ENCODE assay signal across 8 cellular contexts in the genomic region with DNA sequence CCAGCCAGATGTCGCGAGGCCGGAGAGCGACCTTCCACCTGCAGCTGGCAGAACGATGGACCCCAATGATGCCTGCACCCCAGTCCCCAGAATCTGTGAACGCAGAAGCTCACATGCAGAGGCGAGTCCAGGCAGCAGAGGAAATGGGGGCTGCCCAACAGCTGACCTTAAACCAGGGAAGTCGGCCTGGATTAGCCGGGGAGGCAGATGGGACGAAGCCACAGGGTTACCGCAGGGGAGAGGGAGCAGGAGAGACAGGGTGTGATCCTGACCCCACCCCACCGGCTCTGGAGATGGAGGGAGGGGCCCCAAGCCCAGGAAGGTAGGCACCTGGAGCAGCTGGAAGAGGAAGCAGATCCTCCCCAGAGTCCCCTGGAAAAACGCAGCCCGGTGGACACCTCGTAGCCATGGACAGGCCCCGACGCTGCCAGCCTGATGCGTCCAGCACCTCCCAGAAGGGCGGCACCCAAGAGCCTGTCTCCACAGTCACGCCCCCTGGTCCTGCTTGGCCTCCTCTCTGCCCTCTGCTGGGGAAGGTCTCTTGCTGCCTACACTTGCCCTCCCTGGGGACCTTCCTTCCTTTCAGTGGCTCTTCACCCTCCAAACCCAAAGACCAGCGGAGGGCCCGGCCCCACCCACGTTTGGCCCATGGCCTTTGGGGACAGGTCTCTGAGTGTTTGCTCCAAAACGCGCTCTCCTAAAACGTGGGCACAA. TPM values are rescaled to one million over a fixed set of nuclear protein-coding genes. Genes with fewer than 3 reads are reported as not detected.
A peak's percentile ranks its signal among the peaks of the same experiment; 100 is the strongest.
DNase-seq lines count a peak whose midpoint lies in the region; ATAC-seq, FAIRE-seq and TF ChIP-seq lines count a peak whose summit lies in the region.

No MANE protein-coding gene starts in this region.

- H3K27me3 ChIP-seq in BJ (ENCODE audit: control insufficient read depth, insufficient read depth, low read length) (no peaks in the 10 kb centered on the region), GM23338 (ENCODE audit: insufficient read depth) (no peaks in the 10 kb centered on the region)

- peak; percentile 41 for TF ChIP-seq CTCF in BJ (IDR thresholded peaks at IDR 0.05; ENCODE audit: insufficient read depth, low read depth, low read length)
- TF ChIP-seq CTCF in GM23338 (conservative IDR thresholded peaks at IDR 0.05; ENCODE audit: low read depth in 2 of 2) = peak; percentile 42 to 79
- TF ChIP-seq CTCF in cardiac fibroblast (IDR thresholded peaks at IDR 0.05; ENCODE audit: low read depth, low read length) = peak; percentile 20

- H3K36me3 Mint-ChIP-seq in GM23338 (ENCODE audit: low read depth) = peaks cover 3% of the 10 kb centered on the region; the same call in 1 of the 3 replicates

- no peaks in the 10 kb centered on the region; the same call in 1 of the 2 replicates for H3K4me1 ChIP-seq in GM23338 (ENCODE audit: insufficient read depth)

- H3K9me3 Mint-ChIP-seq in GM23338 = no peaks in the 10 kb centered on the region

- H3K36me3 ChIP-seq in BJ (ENCODE audit: control insufficient read depth, insufficient read depth, low read length) (peaks cover 14% of the 10 kb centered on the region), GM23338 (ENCODE audit: insufficient read depth) (no peaks in the 10 kb centered on the region)

- no peaks in the 10 kb centered on the region for H4K20me1 ChIP-seq in GM23338 (replicated peaks; ENCODE audit: insufficient read depth)

- H2AFZ ChIP-seq in GM23338 = no peak overlapping the region

- H3F3A ChIP-seq in GM23338 (replicated peaks; ENCODE audit: low read depth) = no peaks in the 10 kb centered on the region

- FAIRE-seq in RCC 7860 (lab: Jason Lieb, UNC) = no peak

- CTCF ChIA-PET in BJ (lab: Yijun Ruan, JAX) = interaction anchor here (0.6 to 3.5 kb wide), 9 partner anchors 9 to 469 kb away, joined by 3 to 25 read pairs (median 4); no protein-coding TSS in a partner anchor

- H3K27ac Mint-ChIP-seq in GM23338 = no peak overlapping the region

- no peaks in the 10 kb centered on the region for H3K79me2 ChIP-seq in GM23338 (replicated peaks; ENCODE audit: insufficient read depth)

- no peak overlapping the region for H3K4me3 Mint-ChIP-seq in GM23338

- peak; percentile 52 for ATAC-seq in GM23338

- H3K4me3 ChIP-seq in BJ (ENCODE audit: low read depth, low read length) (no peak overlapping the region), GM23338 (no peak overlapping the region), cardiac fibroblast (replicated peaks in 1 of 2; ENCODE audit: low read depth in 2 of 2, low read length in 2 of 2) (no peak overlapping the region)

- DNase-seq in BJ (ENCODE audit: low read depth) (no peak), GM23338 (ENCODE audit: low spot score) (peak; percentile 83), RCC 7860 (ENCODE audit: low spot score) (peak; percentile 16), cardiac fibroblast (ENCODE audit: low read depth in 2 of 2) (peak in 1 of 2 donors; percentile 34), NCI-H510A (lab: John Stamatoyannopoulos, UW) (no peak)
- DNase-seq in stimulated activated CD4-positive, alpha-beta T cell treated with anti-CD3 and anti-CD28 coated beads, Interleukin-2, amount 100 ng/mL, for 48 hours = peak; percentile 34 to 39
- no peak for DNase-seq in NK-92 treated with Interleukin-12 subunit alpha and Interleukin-12 subunit beta, amount 100 ng/mL, for 24 hours (lab: John Stamatoyannopoulos, UW)
- DNase-seq in activated effector memory CD4-positive, alpha-beta T cell treated with anti-CD3 and anti-CD28 coated beads, Interleukin-2, amount 50 U/mL, for 16 hours = no peak

- no peaks in the 10 kb centered on the region for H3K9me2 ChIP-seq in GM23338 (ENCODE audit: insufficient read depth)

- POLR2A ChIA-PET in BJ (lab: Charles Lee) = no interaction called here

- peaks cover 9% of the 10 kb centered on the region for H3K27me3 Mint-ChIP-seq in GM23338 (ENCODE audit: insufficient read depth, low read depth, poor library complexity)

- no peak overlapping the region for H3K4me2 ChIP-seq in GM23338

- no peak overlapping the region for H3K27ac ChIP-seq in GM23338 (ENCODE audit: low read depth)

- H3K4me1 Mint-ChIP-seq in GM23338 = peaks cover 7% of the 10 kb centered on the region; the same call in 2 of the 3 replicates

TF ChIP-seq in GM23338, 12 proteins besides CTCF, POLR2A, EP300 and RAD21 (continues in another document):
- TF ChIP-seq, protein P1, sequence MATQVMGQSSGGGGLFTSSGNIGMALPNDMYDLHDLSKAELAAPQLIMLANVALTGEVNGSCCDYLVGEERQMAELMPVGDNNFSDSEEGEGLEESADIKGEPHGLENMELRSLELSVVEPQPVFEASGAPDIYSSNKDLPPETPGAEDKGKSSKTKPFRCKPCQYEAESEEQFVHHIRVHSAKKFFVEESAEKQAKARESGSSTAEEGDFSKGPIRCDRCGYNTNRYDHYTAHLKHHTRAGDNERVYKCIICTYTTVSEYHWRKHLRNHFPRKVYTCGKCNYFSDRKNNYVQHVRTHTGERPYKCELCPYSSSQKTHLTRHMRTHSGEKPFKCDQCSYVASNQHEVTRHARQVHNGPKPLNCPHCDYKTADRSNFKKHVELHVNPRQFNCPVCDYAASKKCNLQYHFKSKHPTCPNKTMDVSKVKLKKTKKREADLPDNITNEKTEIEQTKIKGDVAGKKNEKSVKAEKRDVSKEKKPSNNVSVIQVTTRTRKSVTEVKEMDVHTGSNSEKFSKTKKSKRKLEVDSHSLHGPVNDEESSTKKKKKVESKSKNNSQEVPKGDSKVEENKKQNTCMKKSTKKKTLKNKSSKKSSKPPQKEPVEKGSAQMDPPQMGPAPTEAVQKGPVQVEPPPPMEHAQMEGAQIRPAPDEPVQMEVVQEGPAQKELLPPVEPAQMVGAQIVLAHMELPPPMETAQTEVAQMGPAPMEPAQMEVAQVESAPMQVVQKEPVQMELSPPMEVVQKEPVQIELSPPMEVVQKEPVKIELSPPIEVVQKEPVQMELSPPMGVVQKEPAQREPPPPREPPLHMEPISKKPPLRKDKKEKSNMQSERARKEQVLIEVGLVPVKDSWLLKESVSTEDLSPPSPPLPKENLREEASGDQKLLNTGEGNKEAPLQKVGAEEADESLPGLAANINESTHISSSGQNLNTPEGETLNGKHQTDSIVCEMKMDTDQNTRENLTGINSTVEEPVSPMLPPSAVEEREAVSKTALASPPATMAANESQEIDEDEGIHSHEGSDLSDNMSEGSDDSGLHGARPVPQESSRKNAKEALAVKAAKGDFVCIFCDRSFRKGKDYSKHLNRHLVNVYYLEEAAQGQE (IDR thresholded peaks at IDR 0.05; ENCODE audit: unreplicated experiment) = no peak
- TF ChIP-seq EZH2 (IDR thresholded peaks at IDR 0.05; ENCODE audit: low read depth, unreplicated experiment) (no peak), POLR2AphosphoS5 (IDR thresholded peaks at IDR 0.05; ENCODE audit: low read depth) (no peak)

RNA-seq across cellular contexts. Expression of a gene that starts 37.3 kb away (rescaled TPM):
- polyA plus RNA-seq in BJ (2011; rRNA removed) (58.1 and 139 TPM in 2 replicates), GM23338 (2016; fragmentation: Nextera tagmentation; extraction: Ambion mirVana) (29.6 and 30.4 TPM in 2 replicates)
- polyA minus RNA-seq in BJ (2011; rRNA and poly(A)+ RNA removed) = 94.7 and 111 TPM in 2 replicates
- total RNA-seq in GM23338 (2014; rRNA removed; shearing (Covaris generic)) = 56.2 and 70.1 TPM in 2 replicates

RNA-seq across cellular contexts. Expression of a gene that starts 41.4 kb away (rescaled TPM):
- polyA plus RNA-seq in BJ (2011; rRNA removed) (10.3 and 16.9 TPM in 2 replicates), GM23338 (2016; fragmentation: Nextera tagmentation; extraction: Ambion mirVana) (25.7 and 33.6 TPM in 2 replicates)
- polyA minus RNA-seq in BJ (2011; rRNA and poly(A)+ RNA removed) = 8.5 and 14.9 TPM in 2 replicates
- total RNA-seq in GM23338 (2014; rRNA removed; shearing (Covaris generic)) = 15.4 and 22.3 TPM in 2 replicates

RNA-seq across cellular contexts. Expression of a gene that starts 41.5 kb away (rescaled TPM):
- polyA plus RNA-seq in BJ (2011; rRNA removed) = 7.8 and 11.9 TPM in 2 replicates
- polyA minus RNA-seq in BJ (2011; rRNA and poly(A)+ RNA removed) = 10.0 and 10.9 TPM in 2 replicates
- total RNA-seq in GM23338 (2014; rRNA removed; shearing (Covaris generic)) = 39.6 and 43.4 TPM in 2 replicates
- polyA plus RNA-seq in GM23338 (2016; fragmentation: Nextera tagmentation; extraction: Ambion mirVana) = 24.9 and 27.8 TPM in 2 replicates

RNA-seq across cellular contexts. Expression of a gene that starts 55.8 kb away (rescaled TPM):
- polyA plus RNA-seq in BJ (2011; rRNA removed) (2.2 and 2.4 TPM in 2 replicates), GM23338 (2016; fragmentation: Nextera tagmentation; extraction: Ambion mirVana) (32.6 and 36.1 TPM in 2 replicates)
- 4.2 and 4.3 TPM in 2 replicates for polyA minus RNA-seq in BJ (2011; rRNA and poly(A)+ RNA removed)
- 114 and 187 TPM in 2 replicates for total RNA-seq in GM23338 (2014; rRNA removed; shearing (Covaris generic))

Comparison
In these comparisons a context has a peak if more than half of its experiments do, and no peak if none do; other contexts are left out.
1. DNase-seq: peak in GM23338 (single experiment), RCC 7860 (single experiment) and stimulated activated CD4-positive, alpha-beta T cell treated with anti-CD3 and anti-CD28 coated beads, Interleukin-2, amount 100 ng/mL, for 48 hours (2 of 2); none in BJ (single experiment), NCI-H510A (single experiment), NK-92 treated with Interleukin-12 subunit alpha and Interleukin-12 subunit beta, amount 100 ng/mL, for 24 hours (single experiment) and activated effector memory CD4-positive, alpha-beta T cell treated with anti-CD3 and anti-CD28 coated beads, Interleukin-2, amount 50 U/mL, for 16 hours (single experiment).
2. Peak in every context shown above with its lines, with median percentiles within 50 percentile points of each other: CTCF ChIP-seq.